In genomic region chr12:64608901-64609542, GRCh38 we compare ENCODE assay signal across 8 cellular contexts. TPM values are rescaled to one million over a fixed set of nuclear protein-coding genes. Genes with fewer than 3 reads are reported as not detected.
A peak's percentile ranks its signal among the peaks of the same experiment; 100 is the strongest.
DNase-seq lines count a peak whose midpoint lies in the region; ATAC-seq and TF ChIP-seq lines count a peak whose summit lies in the region.

No MANE protein-coding gene starts in this region.

- H3K27me3 ChIP-seq in GM23338 (ENCODE audit: insufficient read depth) (no peaks in the 10 kb centered on the region), liver (ENCODE audit: control insufficient read depth in 4 of 4, insufficient read depth in 4 of 4, low read length in 3 of 4) (no peaks in the 10 kb centered on the region)

- H3F3A ChIP-seq in GM23338 (replicated peaks; ENCODE audit: low read depth): peaks cover 5% of the 10 kb centered on the region

- no peaks in the 10 kb centered on the region for H3K9me3 ChIP-seq in liver (ENCODE audit: control insufficient read depth in 4 of 4, low read length in 3 of 4)

- H3K36me3 Mint-ChIP-seq in GM23338 (ENCODE audit: low read depth): peaks cover 6% of the 10 kb centered on the region; the same call in 2 of the 3 replicates

- H3K9me2 ChIP-seq in GM23338 (ENCODE audit: insufficient read depth): no peaks in the 10 kb centered on the region

- H3K4me2 ChIP-seq in GM23338: peak overlapping the region; percentile 82

- peak overlapping the region; percentile 91 for H3K27ac Mint-ChIP-seq in GM23338
- H3K27ac Mint-ChIP-seq in stimulated activated naive CD8-positive, alpha-beta T cell treated with anti-CD3 and anti-CD28 coated beads, Interleukin-15, amount 100 ng/mL, for 72 hours: peak overlapping the region; percentile 93 to 98

- peaks cover 19% of the 10 kb centered on the region; the same call in 2 of the 3 replicates for H3K4me1 Mint-ChIP-seq in GM23338
- H3K4me1 Mint-ChIP-seq in stimulated activated naive CD8-positive, alpha-beta T cell treated with anti-CD3 and anti-CD28 coated beads, Interleukin-15, amount 100 ng/mL, for 72 hours: peaks cover 31% of the 10 kb centered on the region

- H3K36me3 ChIP-seq in GM23338 (ENCODE audit: insufficient read depth) (no peaks in the 10 kb centered on the region), liver (ENCODE audit: control insufficient read depth in 4 of 4, insufficient read depth in 3 of 4, low read depth in 1 of 4, low read length in 3 of 4) (no peaks in the 10 kb centered on the region)

- no peak for DNase-seq in GM12864 (ENCODE audit: low read depth)
- DNase-seq in GM23338 (ENCODE audit: low spot score): peak; percentile 64
- DNase-seq in M059J (ENCODE audit: low read depth): peak; percentile 79
- DNase-seq in T-helper 9 cell: peak; percentile 27
- peak; percentile 51 for DNase-seq in cerebellar cortex (ENCODE audit: low spot score)
- peak; percentile 52 to 60 for DNase-seq in stimulated activated naive CD8-positive, alpha-beta T cell treated with anti-CD3 and anti-CD28 coated beads, Interleukin-15, amount 100 ng/mL, for 72 hours

- H4K20me1 ChIP-seq in GM23338 (replicated peaks; ENCODE audit: insufficient read depth): peaks cover 5% of the 10 kb centered on the region

- H3K4me3 ChIP-seq in GM12864 (ENCODE audit: low read depth, low read length): peak overlapping the region; percentile 80
- H3K4me3 ChIP-seq in GM23338: peak overlapping the region; percentile 99
- H3K4me3 ChIP-seq in liver (ENCODE audit: low read depth in 1 of 3, low read length in 3 of 3): peak overlapping the region; percentile 30 to 78 (median 64)

- peak overlapping the region; percentile 76 for H2AFZ ChIP-seq in GM23338

- ATAC-seq in GM23338: peak; percentile 24
- peak; percentile 44 for ATAC-seq in stimulated activated naive CD8-positive, alpha-beta T cell treated with anti-CD3 and anti-CD28 coated beads, Interleukin-15, amount 100 ng/mL, for 72 hours
- ATAC-seq in HG03039 (IDR thresholded peaks at IDR 0.05; ENCODE audit: unreplicated experiment): no peak

- TF ChIP-seq CTCF in GM12864 (IDR thresholded peaks at IDR 0.05; ENCODE audit: low read depth, low read length, missing control alignments) (no peak), GM23338 (conservative IDR thresholded peaks at IDR 0.05; ENCODE audit: low read depth in 2 of 2) (no peak; a peak in 1 of 4 replicates), liver (IDR thresholded peaks at IDR 0.05; ENCODE audit: low read depth, low read length, missing input control) (no peak)

- WGBS in liver: 10% methylated on average over 16 of the region's 16 CpGs

- peaks cover 31% of the 10 kb centered on the region for H3K79me2 ChIP-seq in GM23338 (replicated peaks; ENCODE audit: insufficient read depth)

- H3K4me3 Mint-ChIP-seq in GM23338: peak overlapping the region; percentile 81
- peak overlapping the region; percentile 86 to 87 for H3K4me3 Mint-ChIP-seq in stimulated activated naive CD8-positive, alpha-beta T cell treated with anti-CD3 and anti-CD28 coated beads, Interleukin-15, amount 100 ng/mL, for 72 hours

- no peak for TF ChIP-seq RAD21 in liver (IDR thresholded peaks at IDR 0.05)

- H3K4me1 ChIP-seq in GM23338 (ENCODE audit: insufficient read depth) (peaks cover 21% of the 10 kb centered on the region; the same call in 1 of the 2 replicates), liver (ENCODE audit: control insufficient read depth in 4 of 4, insufficient read depth in 4 of 4, low read length in 3 of 4) (peaks cover 2 to 19% (median 8%) of the 10 kb centered on the region in 4 donors)

- H3K9ac ChIP-seq in liver (ENCODE audit: low read depth in 1 of 2, low read length in 2 of 2): peak overlapping the region in 1 of 2 donors; percentile 4

- no peaks in the 10 kb centered on the region for H3K9me3 Mint-ChIP-seq in GM23338
- H3K9me3 Mint-ChIP-seq in stimulated activated naive CD8-positive, alpha-beta T cell treated with anti-CD3 and anti-CD28 coated beads, Interleukin-15, amount 100 ng/mL, for 72 hours: no peaks in the 10 kb centered on the region

- H3K27ac ChIP-seq in GM23338 (ENCODE audit: low read depth) (peak overlapping the region; percentile 99), liver (ENCODE audit: low read depth in 1 of 2, low read length in 2 of 2) (peak overlapping the region; percentile 82 to 89)

- H3K27me3 Mint-ChIP-seq in GM23338 (ENCODE audit: insufficient read depth, low read depth, poor library complexity): peaks cover 5% of the 10 kb centered on the region
- H3K27me3 Mint-ChIP-seq in stimulated activated naive CD8-positive, alpha-beta T cell treated with anti-CD3 and anti-CD28 coated beads, Interleukin-15, amount 100 ng/mL, for 72 hours: no peaks in the 10 kb centered on the region

TF ChIP-seq in GM23338, 12 proteins besides CTCF, POLR2A, EP300 and RAD21:
- no peak for TF ChIP-seq EZH2phosphoT487 (IDR thresholded peaks at IDR 0.05; ENCODE audit: unreplicated experiment)
- peak; percentile 67 for TF ChIP-seq POLR2AphosphoS5 (IDR thresholded peaks at IDR 0.05; ENCODE audit: low read depth)

TF ChIP-seq in liver, 16 proteins besides CTCF, POLR2A, EP300 and RAD21:
- TF ChIP-seq YY1 (IDR thresholded peaks at IDR 0.05) (peak; percentile 14), RXRA (IDR thresholded peaks at IDR 0.05) (no peak)

RNA-seq across cellular contexts. Expression of gene RASSF3, which starts 1.3 kb away (rescaled TPM):
- total RNA-seq in GM23338 (2014; rRNA removed; shearing (Covaris generic)): 39.6 and 48.1 TPM in 2 replicates
- polyA plus RNA-seq in GM23338 (2016; fragmentation: Nextera tagmentation; extraction: Ambion mirVana) (20.6 and 21.3 TPM in 2 replicates), liver (1 to 10 TPM; 2.2 TPM)
- total RNA-seq in M059J (2014; rRNA removed; shearing (Covaris generic)): 8.8 and 13.6 TPM in 2 replicates
- total RNA-seq in liver: 1 to 10 TPM; 9.0 to 9.1 TPM
